16 cellular contexts compared by ENCODE assay signal in the genomic region with DNA sequence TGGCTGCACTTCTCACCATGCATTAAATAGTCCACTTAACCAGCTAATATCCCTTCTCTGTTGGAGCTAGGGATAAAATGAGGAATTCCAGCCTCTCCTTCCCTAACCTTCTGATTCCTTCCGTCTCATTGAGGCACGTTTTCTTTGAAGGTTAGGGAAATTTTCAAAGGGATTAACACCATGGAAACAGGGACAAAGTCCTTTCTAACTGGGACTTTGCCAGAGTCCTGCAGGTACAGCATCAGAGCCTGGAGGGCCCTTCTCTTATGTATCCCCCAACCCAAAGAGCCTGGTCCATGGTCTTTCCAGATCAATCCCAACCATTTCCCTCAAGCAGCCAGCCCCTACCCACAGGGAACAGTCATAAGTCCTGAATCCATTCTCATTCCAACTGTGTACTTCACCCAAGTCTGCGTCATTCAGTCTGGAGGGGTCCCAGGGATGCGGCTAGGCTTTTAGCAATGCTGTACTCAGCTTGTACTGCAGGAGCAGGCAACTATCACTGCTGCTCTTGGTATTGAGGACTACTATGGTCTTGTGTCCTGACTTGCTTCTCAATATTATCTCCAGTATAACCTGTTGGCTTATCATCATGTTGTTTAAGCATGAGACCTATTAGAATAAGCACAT. TPM values are rescaled to one million over a fixed set of nuclear protein-coding genes. Genes with fewer than 3 reads are reported as not detected.
DNase-seq lines count a peak whose midpoint lies in the region; ATAC-seq and TF ChIP-seq lines count a peak whose summit lies in the region.
"Had no signal": no experiment of that assay in that cellular context is flagged by ENCODE, and none has a peak within 500 bp of the region (broad histone marks: within the 10 kb centered on the region; RNA-seq: fewer than 3 reads in every experiment).

No MANE protein-coding gene starts in this region.

- no peak overlapping the region for H3K4me3 ChIP-seq in GM23248
- H3K4me3 ChIP-seq in endodermal cell (ENCODE audit: low read length) = peak overlapping the region; percentile 7
- H3K4me3 ChIP-seq in liver (ENCODE audit: low read depth in 1 of 3, low read length in 3 of 3) = no peak overlapping the region
- no peak overlapping the region for H3K4me3 ChIP-seq in ascending aorta
- H3K4me3 ChIP-seq: BLaER1, SJSA1 had no signal

- H3K4me1 ChIP-seq in GM23248 (ENCODE audit: insufficient read depth) = peaks cover 6% of the 10 kb centered on the region; the same call in 1 of the 2 replicates
- peaks cover 4% of the 10 kb centered on the region for H3K4me1 ChIP-seq in endodermal cell (ENCODE audit: control insufficient read depth, insufficient read depth, low read length)
- peaks cover 0 to 6% (median 2%) of the 10 kb centered on the region in 4 donors for H3K4me1 ChIP-seq in liver (ENCODE audit: control insufficient read depth in 4 of 4, insufficient read depth in 4 of 4, low read length in 3 of 4)
- no peaks in the 10 kb centered on the region for H3K4me1 ChIP-seq in ascending aorta
- H3K4me1 ChIP-seq: BLaER1 had no signal

- H3K9me2 ChIP-seq in GM23248 (ENCODE audit: insufficient read depth) = no peaks in the 10 kb centered on the region

- peaks cover 11% of the 10 kb centered on the region for H3K4me1 Mint-ChIP-seq in endodermal cell

- WGBS in GM23248 (ENCODE audit: low coverage in 1 of 2, low lambda C conversion rate in 2 of 2, missing lambda C conversion rate in 2 of 2), 2 experiments = 44% methylated on average over 4 of the region's 4 CpGs
- 70 to 85% methylated on average over 2 to 4 of the region's 4 CpGs for WGBS in endodermal cell (ENCODE audit: insufficient coverage in 1 of 2, insufficient read length in 1 of 2), 2 experiments
- 61% methylated on average over 4 of the region's 4 CpGs for WGBS in liver

- H3K9me3 ChIP-seq in GM23248 (ENCODE audit: low read depth) (no peaks in the 10 kb centered on the region), endodermal cell (ENCODE audit: control insufficient read depth, low read length) (no peaks in the 10 kb centered on the region), liver (ENCODE audit: control insufficient read depth in 4 of 4, low read length in 3 of 4) (no peaks in the 10 kb centered on the region), ascending aorta (no peaks in the 10 kb centered on the region)
- H3K9me3 ChIP-seq: SJSA1 had no signal

- intact Hi-C loops in ascending aorta (cut with DNase I) = loop anchor here (5.0 kb wide), 1 partner anchor 36 kb away; a partner anchor contains a TSS

- H3K9ac ChIP-seq in GM23248 (no peak overlapping the region), endodermal cell (ENCODE audit: extremely low read depth, low read length, poor library complexity, severe bottlenecking) (no peak overlapping the region), liver (ENCODE audit: low read depth in 1 of 2, low read length in 2 of 2) (peak overlapping the region in 1 of 2 donors; percentile 25)
- H3K9ac ChIP-seq: BLaER1 had no signal

- in situ Hi-C loops in GM23248 (cut with MboI) = loop anchor here (5.0 kb wide), 1 partner anchor 111 kb away; no protein-coding TSS in a partner anchor

- ATAC-seq in HG02884 (IDR thresholded peaks at IDR 0.05; ENCODE audit: unreplicated experiment) = no peak
- ATAC-seq: HCT116 had no signal

- no peak overlapping the region for H3K4me3 Mint-ChIP-seq in endodermal cell

- no peak overlapping the region for H2AFZ ChIP-seq in GM23248

- H3F3A ChIP-seq in GM23248 (ENCODE audit: insufficient read depth) = peaks cover 2% of the 10 kb centered on the region; the same call in 1 of the 2 replicates

- H3K4me2 ChIP-seq in GM23248 (ENCODE audit: unreplicated experiment) = no peak overlapping the region
- H3K4me2 ChIP-seq: BLaER1 had no signal

- no peak for TF ChIP-seq RAD21 in liver (IDR thresholded peaks at IDR 0.05)

- DNase-seq in GM23248 = peak; percentile 80
- no peak for DNase-seq in endodermal cell
- DNase-seq in RKO (ENCODE audit: low spot score) = no peak
- no peak for DNase-seq in H4 (ENCODE audit: low spot score)
- DNase-seq in ascending aorta (ENCODE audit: low spot score in 2 of 2) = no peak
- DNase-seq: DND-41, NCI-H1048, NCI-H1436 treated with DMSO at 0.1 percent for 48 hours, NCI-H2081, NCI-H748 treated with DMSO at 0.1 percent for 48 hours, SW 1271 had no signal

- peaks cover 10% of the 10 kb centered on the region for H3K9me3 Mint-ChIP-seq in endodermal cell

- H3K79me2 ChIP-seq in GM23248 (ENCODE audit: insufficient read depth) = no peaks in the 10 kb centered on the region

- H3K27ac ChIP-seq in GM23248 (no peak overlapping the region), endodermal cell (ENCODE audit: low read depth, low read length) (no peak overlapping the region), liver (ENCODE audit: low read depth in 1 of 2, low read length in 2 of 2) (no peak overlapping the region), ascending aorta (no peak overlapping the region)
- H3K27ac ChIP-seq: BLaER1, SJSA1 had no signal

- no peaks in the 10 kb centered on the region for H3K36me3 ChIP-seq in GM23248 (ENCODE audit: low read depth)
- no peaks in the 10 kb centered on the region for H3K36me3 ChIP-seq in endodermal cell (ENCODE audit: control insufficient read depth, insufficient read depth, low read length)
- no peaks in the 10 kb centered on the region for H3K36me3 ChIP-seq in liver (ENCODE audit: control insufficient read depth in 4 of 4, insufficient read depth in 3 of 4, low read depth in 1 of 4, low read length in 3 of 4)
- H3K36me3 ChIP-seq in ascending aorta = no peaks in the 10 kb centered on the region
- H3K36me3 ChIP-seq: BLaER1, SJSA1 had no signal

- peak overlapping the region; percentile 50 for H3K27ac Mint-ChIP-seq in endodermal cell

- H3K27me3 ChIP-seq in GM23248 (replicated peaks; ENCODE audit: insufficient read depth) = no peaks in the 10 kb centered on the region; the same call in 1 of the 2 replicates
- no peaks in the 10 kb centered on the region for H3K27me3 ChIP-seq in endodermal cell (ENCODE audit: control insufficient read depth, insufficient read depth, low read length, poor library complexity, severe bottlenecking)
- H3K27me3 ChIP-seq in liver (ENCODE audit: control insufficient read depth in 4 of 4, insufficient read depth in 4 of 4, low read length in 3 of 4) = no peaks in the 10 kb centered on the region
- no peaks in the 10 kb centered on the region for H3K27me3 ChIP-seq in ascending aorta
- H3K27me3 ChIP-seq: BLaER1, SJSA1 had no signal

- H3K36me3 Mint-ChIP-seq in endodermal cell (ENCODE audit: low read depth) = no peaks in the 10 kb centered on the region

- no peaks in the 10 kb centered on the region for H3K27me3 Mint-ChIP-seq in endodermal cell (ENCODE audit: insufficient read depth)

- TF ChIP-seq CTCF in endodermal cell (conservative IDR thresholded peaks at IDR 0.05) = no peak
- TF ChIP-seq CTCF in liver (IDR thresholded peaks at IDR 0.05; ENCODE audit: low read depth, low read length, missing input control) = no peak
- no peak for TF ChIP-seq CTCF in ascending aorta (IDR thresholded peaks at IDR 0.05)

- no peaks in the 10 kb centered on the region for H4K20me1 ChIP-seq in GM23248 (ENCODE audit: insufficient read depth)
- H4K20me1 ChIP-seq: BLaER1 had no signal

TF ChIP-seq in liver, 16 proteins besides CTCF, POLR2A, EP300 and RAD21:
- TF ChIP-seq FOXA2 (IDR thresholded peaks at IDR 0.05) (no peak), HNF4A (conservative IDR thresholded peaks at IDR 0.05) (peak; percentile 48 to 65), EGR1 (IDR thresholded peaks at IDR 0.05; ENCODE audit: low read depth in 2 of 2) (no peak), FOXA1 (IDR thresholded peaks at IDR 0.05) (no peak), NR2F2 (IDR thresholded peaks at IDR 0.05) (no peak), GABPA (IDR thresholded peaks at IDR 0.05 in 1 of 2, conservative IDR thresholded peaks at IDR 0.05 in 1 of 2) (no peak)
- TF ChIP-seq, protein P1, sequence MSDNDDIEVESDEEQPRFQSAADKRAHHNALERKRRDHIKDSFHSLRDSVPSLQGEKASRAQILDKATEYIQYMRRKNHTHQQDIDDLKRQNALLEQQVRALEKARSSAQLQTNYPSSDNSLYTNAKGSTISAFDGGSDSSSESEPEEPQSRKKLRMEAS (IDR thresholded peaks at IDR 0.05) = no peak

RNA-seq across cellular contexts. Expression of a gene that starts 34.6 kb away (rescaled TPM):
- total RNA-seq in GM23248 (2014; rRNA removed; shearing (Covaris generic)) = 11.9 and 13.4 TPM in 2 replicates
- polyA plus RNA-seq in GM23248 (2016; fragmentation: Nextera tagmentation; extraction: Ambion mirVana) (11.1 and 12.0 TPM in 2 replicates), liver (10 to 100 TPM; 10.6 to 23.4 TPM)
- total RNA-seq in endodermal cell (10 to 100 TPM in 1 of 2 donors, 1 to 10 TPM in 1; 6.3 to 11.0 TPM), liver (10 to 100 TPM; 42.5 to 45.1 TPM), ascending aorta (3.0 TPM)
- 12.5 TPM for polyA plus RNA-seq in endodermal cell (2013, experiment 1 of 2)
- polyA plus RNA-seq in endodermal cell (2013, experiment 2 of 2) = 10.3 TPM
- 14.5 and 30.0 TPM in 2 replicates for total RNA-seq in H4 (2014; rRNA removed; shearing (Covaris generic))
